Comparison of ENCODE assay signal across 17 cellular contexts in the genomic region with DNA sequence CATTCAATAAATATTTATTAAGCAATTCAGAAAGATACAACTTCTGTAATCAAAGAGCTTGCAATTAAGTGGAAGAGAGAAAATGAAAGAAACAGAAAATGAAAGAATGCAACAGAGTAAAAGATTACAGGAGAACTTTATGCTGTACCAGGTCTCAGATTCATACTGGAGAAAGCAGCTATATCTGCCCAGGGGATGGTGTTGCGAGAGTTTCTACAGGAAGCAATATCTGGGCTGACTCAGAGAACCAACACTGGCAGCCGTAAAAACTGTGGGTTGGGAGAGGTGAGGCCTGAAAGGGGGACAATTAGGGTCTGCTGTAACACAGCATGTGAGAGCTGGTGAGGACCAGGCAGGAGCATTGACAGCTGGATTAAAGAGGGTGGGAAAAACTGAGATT.
DNase-seq lines count a peak whose midpoint lies in the region; ATAC-seq, FAIRE-seq and TF ChIP-seq lines count a peak whose summit lies in the region.
"Had no signal": no experiment of that assay in that cellular context is flagged by ENCODE, and none has a peak within 500 bp of the region (broad histone marks: within the 10 kb centered on the region; RNA-seq: fewer than 3 reads in every experiment).

No MANE protein-coding gene starts in this region.

- H3K4me1 ChIP-seq in mammary epithelial cell (ENCODE audit: insufficient read depth, low read length) (peaks cover 4% of the 10 kb centered on the region), kidney (ENCODE audit: control insufficient read depth in 1 of 2, insufficient read depth in 1 of 2, low read depth in 1 of 2, low read length in 2 of 2) (no peaks in the 10 kb centered on the region)

- ATAC-seq in GM18909 (IDR thresholded peaks at IDR 0.05; ENCODE audit: poor library complexity, unreplicated experiment) (no peak), HG02798 (IDR thresholded peaks at IDR 0.05; ENCODE audit: poor library complexity, unreplicated experiment) (no peak), GM18519 (IDR thresholded peaks at IDR 0.05; ENCODE audit: low FRiP score, unreplicated experiment) (no peak)
- ATAC-seq: left lobe of liver, SK-N-SH treated with all-trans-retinoic acid at 6 μM for 48 hours had no signal

- H3K4me2 ChIP-seq in mammary epithelial cell (ENCODE audit: insufficient read depth, low read depth, low read length) = no peak overlapping the region

- CTCF ChIA-PET in mammary epithelial cell (lab: Charles Lee; ENCODE audit: low non-redundant PET) = no interaction called here

- H3K9me3 ChIP-seq in mammary epithelial cell (replicated peaks; ENCODE audit: insufficient read depth, low read length) = no peaks in the 10 kb centered on the region
- H3K9me3 ChIP-seq in kidney (ENCODE audit: control insufficient read depth in 1 of 2, low read length in 2 of 2) = no peaks in the 10 kb centered on the region
- H3K9me3 ChIP-seq: Caco-2 had no signal

- H4K20me1 ChIP-seq in mammary epithelial cell (ENCODE audit: insufficient read depth, low read length) = no peaks in the 10 kb centered on the region

- H3K9ac ChIP-seq in mammary epithelial cell (ENCODE audit: insufficient read depth, low read length) (no peak overlapping the region), kidney (ENCODE audit: low read length in 2 of 2) (no peak overlapping the region)

- dilution Hi-C loops in mammary epithelial cell (cut with HindIII; ENCODE audit: low sequenced_read_pairs) = loop anchor here (5.0 kb wide), 1 partner anchor 45 kb away; no protein-coding TSS in a partner anchor

- no peaks in the 10 kb centered on the region for H3K27me3 ChIP-seq in mammary epithelial cell (ENCODE audit: insufficient read depth, low read length)

- TF ChIP-seq CTCF in mammary epithelial cell (conservative IDR thresholded peaks at IDR 0.05 in 1 of 2, IDR thresholded peaks at IDR 0.05 in 1 of 2; ENCODE audit: extremely low read depth in 1 of 2, insufficient read depth in 1 of 2, low read depth in 1 of 2, low read length in 2 of 2) (no peak), kidney (IDR thresholded peaks at IDR 0.05; ENCODE audit: borderline replicate concordance, extremely low read depth, insufficient read depth) (no peak)

- H3K4me3 ChIP-seq in mammary epithelial cell (replicated peaks in 1 of 3; ENCODE audit: insufficient read depth in 1 of 3, low read depth in 2 of 3, low read length in 3 of 3) (no peak overlapping the region), kidney (ENCODE audit: low read length in 2 of 2) (no peak overlapping the region)

- 75% methylated on average over 2 of the region's 2 CpGs for WGBS in mammary epithelial cell (ENCODE audit: low coverage, missing lambda C conversion rate)

- H3K79me2 ChIP-seq in mammary epithelial cell (ENCODE audit: insufficient read depth, low read length) = no peaks in the 10 kb centered on the region

- in situ Hi-C loops in mammary epithelial cell (cut with MboI; ENCODE audit: low sequenced_read_pairs in 2 of 2) = no loop called here

- FAIRE-seq in kidney (lab: Jason Lieb, UNC) = no peak

- H3K36me3 ChIP-seq in mammary epithelial cell (ENCODE audit: insufficient read depth, low read length) = no peaks in the 10 kb centered on the region
- H3K36me3 ChIP-seq in kidney (ENCODE audit: control insufficient read depth in 1 of 2, insufficient read depth in 2 of 2, low read length in 2 of 2) = no peaks in the 10 kb centered on the region

- no TSS peak for BruUV-seq in mammary epithelial cell (replicated peaks; lab: Mats Ljungman, UMichigan)

- intact Hi-C loops in mammary epithelial cell (cut with micrococcal nuclease) (no loop called here), kidney (cut with DNase I) (no loop called here)

- H2AFZ ChIP-seq in mammary epithelial cell (ENCODE audit: low read depth, low read length) = no peak overlapping the region

- no peak overlapping the region for H3K27ac ChIP-seq in mammary epithelial cell (ENCODE audit: insufficient read depth, low read depth, low read length)
- no peak overlapping the region for H3K27ac ChIP-seq in kidney (ENCODE audit: low read depth in 2 of 2, low read length in 2 of 2)

- DNase-seq in AG08395 (ENCODE audit: low spot score) (peak; percentile 24), HT1080 (ENCODE audit: low read depth) (peak; percentile 76), mammary epithelial cell (peak; percentile 35), islet precursor cell (peak; percentile 80), kidney (no peak)
- DNase-seq: activated CD4-positive, alpha-beta memory T cell treated with anti-CD3 and anti-CD28 coated beads for 36 hours; Caco-2; cortex of kidney; NCI-H1436 treated with DMSO at 0.1 percent for 48 hours; NCI-H446; stimulated activated CD4-positive, alpha-beta T cell treated with anti-CD3 and anti-CD28 coated beads, Interleukin-12 subunit alpha, Interleukin-12 subunit beta, amount 100 ng/mL, for 4 hours; stimulated activated naive CD4-positive, alpha-beta T cell treated with Interleukin-2 at 50 U/mL for 16 hours had no signal
